ENCODE assay signal across 27 cellular contexts in genomic region chr3:166243511-166243910, GRCh38.
"Had no signal": no experiment of that assay in that cellular context is flagged by ENCODE, and none has a peak within 500 bp of the region (broad histone marks: within the 10 kb centered on the region; RNA-seq: fewer than 3 reads in every experiment).

No MANE protein-coding gene starts in this region.

- H3K4me3 ChIP-seq: coronary artery, SK-N-MC had no signal

- H3K27ac ChIP-seq: brain microvascular endothelial cell, coronary artery, SK-N-MC, VCaP had no signal

- ATAC-seq: activated T-helper 17 cell treated with anti-CD3 and anti-CD28 coated beads, Interleukin-2, amount 50 U/mL, for 72 hours; T-cell had no signal

- DNase-seq: activated CD4-positive, alpha-beta memory T cell treated with anti-CD3 and anti-CD28 coated beads, Interleukin-2, amount 10 ng/mL, durations not matched to agents 7 days and 5 days; activated CD4-positive, alpha-beta T cell treated with anti-CD3 and anti-CD28 coated beads, Interleukin-2, amount 10 ng/mL, durations not matched to agents 7 days and 5 days; activated CD4-positive, CD25-positive, alpha-beta regulatory T cell; activated gamma-delta T cell; activated naive CD4-positive, alpha-beta T cell treated with anti-CD3 and anti-CD28 coated beads, Interleukin-2, amount 10 ng/mL, durations not matched to agents 7 days and 5 days; activated naive CD8-positive, alpha-beta T cell treated with anti-CD3 and anti-CD28 coated beads for 36 hours; activated T-cell treated with anti-CD3 and anti-CD28 coated beads for 4 hours; activated T-cell treated with anti-CD3 and anti-CD28 coated beads, Interleukin-2, amount 50 U/mL, for 48 hours; brain microvascular endothelial cell; Kasumi-1; KBM-7; MV-4-11; NCI-H1092 treated with DMSO at 0.1 percent for 48 hours; NCI-H1417 treated with DMSO at 0.1 percent for 48 hours; NCI-H187 treated with DMSO at 0.1 percent for 48 hours; NCI-H2081 treated with DMSO at 0.1 percent for 48 hours; NCI-H226; NCI-H526; NCI-H82; SIG-M5; T-cell; T-helper 2 cell; T1000 had no signal

- H3K27me3 ChIP-seq: brain microvascular endothelial cell had no signal

- H3K36me3 ChIP-seq: brain microvascular endothelial cell had no signal
